ENCODE assay signal across 24 cellular contexts in the genomic region with DNA sequence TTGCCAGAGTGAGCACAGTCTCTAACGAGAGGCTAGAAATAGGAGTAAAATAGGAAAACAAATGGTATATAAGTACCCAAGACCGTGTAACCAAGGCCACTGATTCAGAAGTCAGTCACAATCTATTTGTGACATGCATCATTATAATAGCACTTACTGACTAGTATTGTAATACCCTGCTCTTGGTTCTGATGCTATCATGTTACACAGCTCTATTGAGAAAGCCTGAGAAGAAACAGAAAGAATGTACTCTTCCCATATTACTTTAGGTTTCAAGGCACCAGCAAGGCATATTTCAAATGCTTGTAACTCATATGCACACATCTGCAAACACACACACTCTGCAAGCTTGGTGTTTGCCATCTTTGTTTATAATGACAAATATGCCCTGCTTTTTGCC.
DNase-seq lines count a peak whose midpoint lies in the region; ATAC-seq, FAIRE-seq and TF ChIP-seq lines count a peak whose summit lies in the region.
"Had no signal": no experiment of that assay in that cellular context is flagged by ENCODE, and none has a peak within 500 bp of the region (broad histone marks: within the 10 kb centered on the region; RNA-seq: fewer than 3 reads in every experiment).

No MANE protein-coding gene starts in this region.

- H3K79me2 ChIP-seq in astrocyte (ENCODE audit: insufficient read depth, low read length) = no peaks in the 10 kb centered on the region

- H3K36me3 ChIP-seq in astrocyte (ENCODE audit: insufficient read depth, low read length) = no peaks in the 10 kb centered on the region
- H3K36me3 ChIP-seq: breast epithelium, esophagus squamous epithelium, neural progenitor cell, Peyer's patch had no signal

- H3K27me3 ChIP-seq in astrocyte (ENCODE audit: insufficient read depth, low read length) = no peaks in the 10 kb centered on the region
- H3K27me3 ChIP-seq: breast epithelium, dorsolateral prefrontal cortex, esophagus squamous epithelium, neural progenitor cell, Peyer's patch had no signal

- no peak for FAIRE-seq in astrocyte (lab: Jason Lieb, UNC)
- FAIRE-seq: H54 had no signal

- ATAC-seq in Right ventricle myocardium superior (ENCODE audit: poor library complexity) = no peak
- ATAC-seq in activated naive CD4-positive, alpha-beta T cell treated with anti-CD3 and anti-CD28 coated beads, Interleukin-2, amount 50 U/mL, for 72 hours = no peak

- intact Hi-C loops in Right ventricle myocardium superior (cut with DNase I) = no loop called here

- H3K27me3 Mint-ChIP-seq in astrocyte (ENCODE audit: low read depth, unreplicated experiment) = no peaks in the 10 kb centered on the region
- H3K27me3 Mint-ChIP-seq: activated naive CD4-positive, alpha-beta T cell treated with anti-CD3 and anti-CD28 coated beads, Interleukin-2, amount 10 ng/mL, durations not matched to agents 7 days and 5 days; stimulated activated naive CD8-positive, alpha-beta T cell treated with anti-CD3 and anti-CD28 coated beads, Interleukin-15, Interleukin-2, amounts not matched to agents 100 ng/mL and 50 ng/mL, for 24 hours had no signal

- H3K4me3 ChIP-seq in astrocyte (ENCODE audit: insufficient read depth, low read depth, low read length) = no peak overlapping the region
- H3K4me3 ChIP-seq in foreskin fibroblast (ENCODE audit: low read depth in 1 of 2, low read length in 2 of 2) = no peak overlapping the region
- H3K4me3 ChIP-seq: breast epithelium, dorsolateral prefrontal cortex, esophagus squamous epithelium, neural progenitor cell, Peyer's patch had no signal

- H3K4me3 Mint-ChIP-seq in astrocyte (ENCODE audit: unreplicated experiment) = no peak overlapping the region
- H3K4me3 Mint-ChIP-seq: activated naive CD4-positive, alpha-beta T cell treated with anti-CD3 and anti-CD28 coated beads, Interleukin-2, amount 10 ng/mL, durations not matched to agents 7 days and 5 days; CD14-positive monocyte; mesothelial cell of epicardium; neural progenitor cell; stimulated activated naive CD8-positive, alpha-beta T cell treated with anti-CD3 and anti-CD28 coated beads, Interleukin-15, Interleukin-2, amounts not matched to agents 100 ng/mL and 50 ng/mL, for 24 hours had no signal

- no peaks in the 10 kb centered on the region for H3K9me3 ChIP-seq in astrocyte (ENCODE audit: insufficient read depth, low read depth, low read length)
- H3K9me3 ChIP-seq: breast epithelium, esophagus squamous epithelium, Peyer's patch had no signal

- no peaks in the 10 kb centered on the region for H4K20me1 ChIP-seq in astrocyte (ENCODE audit: insufficient read depth, low read length)

- H3K4me1 Mint-ChIP-seq in astrocyte (ENCODE audit: low read depth, unreplicated experiment) = no peaks in the 10 kb centered on the region
- H3K4me1 Mint-ChIP-seq: activated naive CD4-positive, alpha-beta T cell treated with anti-CD3 and anti-CD28 coated beads, Interleukin-2, amount 10 ng/mL, durations not matched to agents 7 days and 5 days; CD14-positive monocyte had no signal

- H3K9ac ChIP-seq in astrocyte (ENCODE audit: low read length) = no peak overlapping the region
- H3K9ac ChIP-seq: neural progenitor cell had no signal

- H3K36me3 Mint-ChIP-seq in astrocyte (ENCODE audit: low read depth, unreplicated experiment) = no peaks in the 10 kb centered on the region
- no peaks in the 10 kb centered on the region for H3K36me3 Mint-ChIP-seq in activated naive CD4-positive, alpha-beta T cell treated with anti-CD3 and anti-CD28 coated beads, Interleukin-2, amount 50 U/mL, for 72 hours
- H3K36me3 Mint-ChIP-seq: activated naive CD4-positive, alpha-beta T cell treated with anti-CD3 and anti-CD28 coated beads, Interleukin-2, amount 10 ng/mL, durations not matched to agents 7 days and 5 days; CD14-positive monocyte; mesothelial cell of epicardium; neural progenitor cell had no signal

- H3K9me3 Mint-ChIP-seq in astrocyte (ENCODE audit: unreplicated experiment) = no peaks in the 10 kb centered on the region
- peaks cover 0 to 1% of the 10 kb centered on the region in 2 donors for H3K9me3 Mint-ChIP-seq in activated naive CD4-positive, alpha-beta T cell treated with anti-CD3 and anti-CD28 coated beads, Interleukin-2, amount 50 U/mL, for 72 hours
- H3K9me3 Mint-ChIP-seq: activated naive CD4-positive, alpha-beta T cell treated with anti-CD3 and anti-CD28 coated beads, Interleukin-2, amount 10 ng/mL, durations not matched to agents 7 days and 5 days; neural progenitor cell had no signal

- H3K4me2 ChIP-seq in astrocyte (ENCODE audit: low read length) = no peak overlapping the region
- H3K4me2 ChIP-seq: neural progenitor cell had no signal

- H3K4me1 ChIP-seq in astrocyte (ENCODE audit: insufficient read depth, low read length) = no peaks in the 10 kb centered on the region
- H3K4me1 ChIP-seq: breast epithelium, esophagus squamous epithelium, Peyer's patch had no signal

- H3K27ac ChIP-seq in astrocyte (ENCODE audit: low read depth, low read length) = no peak overlapping the region
- H3K27ac ChIP-seq: 22Rv1, breast epithelium, dorsolateral prefrontal cortex, esophagus squamous epithelium, neural progenitor cell, Peyer's patch had no signal

- DNase-seq in DMS53 (lab: John Stamatoyannopoulos, UW) (peak; percentile 6), DMS53 treated with DMSO at 0.1 percent for 48 hours (lab: John Stamatoyannopoulos, UW; ENCODE audit: unreplicated experiment) (no peak), HT1080 (ENCODE audit: low read depth) (peak; percentile 13), astrocyte (ENCODE audit: low read depth) (peak; percentile 37), foreskin fibroblast (peak; percentile 32 to 67), NOMO-1 treated with DMSO at 0.1 percent for 48 hours (lab: John Stamatoyannopoulos, UW; ENCODE audit: unreplicated experiment) (no peak), Right ventricle myocardium superior (no peak)
- DNase-seq in activated naive CD4-positive, alpha-beta T cell treated with anti-CD3 and anti-CD28 coated beads, Interleukin-2, amount 50 U/mL, for 72 hours (ENCODE audit: low spot score in 2 of 2) = no peak
- DNase-seq: activated naive CD4-positive, alpha-beta T cell treated with anti-CD3 and anti-CD28 coated beads, Interleukin-2, amount 10 ng/mL, durations not matched to agents 7 days and 5 days; dorsolateral prefrontal cortex; esophagus squamous epithelium; hippocampal formation; Karpas-422; NCI-H187 treated with DMSO at 0.1 percent for 48 hours; NCI-H526 treated with DMSO at 0.1 percent for 48 hours; Peyer's patch; retina had no signal

- H3K27ac Mint-ChIP-seq in astrocyte (ENCODE audit: unreplicated experiment) = no peak overlapping the region
- no peak overlapping the region for H3K27ac Mint-ChIP-seq in activated naive CD4-positive, alpha-beta T cell treated with anti-CD3 and anti-CD28 coated beads, Interleukin-2, amount 50 U/mL, for 72 hours
- H3K27ac Mint-ChIP-seq: activated naive CD4-positive, alpha-beta T cell treated with anti-CD3 and anti-CD28 coated beads, Interleukin-2, amount 10 ng/mL, durations not matched to agents 7 days and 5 days; CD14-positive monocyte; mesothelial cell of epicardium; neural progenitor cell; stimulated activated naive CD8-positive, alpha-beta T cell treated with anti-CD3 and anti-CD28 coated beads, Interleukin-15, Interleukin-2, amounts not matched to agents 100 ng/mL and 50 ng/mL, for 24 hours had no signal

- no peak overlapping the region for H2AFZ ChIP-seq in astrocyte (ENCODE audit: low read depth, low read length)
- H2AFZ ChIP-seq: neural progenitor cell had no signal

- no peak for TF ChIP-seq CTCF in astrocyte (IDR thresholded peaks at IDR 0.05; ENCODE audit: insufficient read depth, low read depth, low read length)
- TF ChIP-seq CTCF in foreskin fibroblast (IDR thresholded peaks at IDR 0.05; ENCODE audit: low read depth, low read length) = no peak

Comparison
In these comparisons a context has a peak if more than half of its experiments do, and no peak if none do; other contexts are left out.
1. DNase-seq: peak in DMS53 (single experiment), HT1080 (single experiment), astrocyte (single experiment) and foreskin fibroblast (2 of 2); none in DMS53 treated with DMSO at 0.1 percent for 48 hours (single experiment), NOMO-1 treated with DMSO at 0.1 percent for 48 hours (single experiment), Right ventricle myocardium superior (single experiment) and activated naive CD4-positive, alpha-beta T cell treated with anti-CD3 and anti-CD28 coated beads, Interleukin-2, amount 50 U/mL, for 72 hours (0 of 2).